In the genomic region with DNA sequence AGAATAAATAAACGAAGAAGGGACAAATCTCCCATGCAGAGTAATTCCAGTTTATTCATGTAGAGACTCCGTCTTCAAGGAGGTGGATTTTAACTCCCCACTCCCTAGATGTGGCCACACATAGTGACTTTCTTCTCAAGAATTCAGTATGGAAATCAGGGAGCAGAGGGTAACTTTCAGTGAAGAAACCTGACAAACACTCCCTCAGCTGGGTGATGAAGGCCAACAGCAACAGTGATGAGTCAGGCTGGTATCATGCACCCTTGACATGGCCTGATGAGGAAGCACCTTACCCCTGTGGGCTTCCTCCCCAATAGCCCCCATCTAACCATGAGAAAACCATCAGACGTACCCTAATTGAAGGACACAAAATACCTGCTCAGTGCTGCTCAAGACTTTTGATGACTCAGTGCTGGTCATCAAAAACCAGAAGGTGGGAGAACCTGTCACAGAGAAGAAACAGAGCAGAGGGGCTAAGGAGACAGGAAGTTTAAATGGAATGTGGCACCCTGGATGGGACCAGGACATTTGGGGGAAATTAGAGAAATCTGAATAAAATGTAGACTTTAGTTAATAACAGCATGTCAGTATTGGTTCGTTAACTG, we compare ENCODE assay signal across 12 cellular contexts. TPM values are rescaled to one million over a fixed set of nuclear protein-coding genes. Genes with fewer than 3 reads are reported as not detected.
A peak's percentile ranks its signal among the peaks of the same experiment; 100 is the strongest.
DNase-seq lines count a peak whose midpoint lies in the region; ATAC-seq and TF ChIP-seq lines count a peak whose summit lies in the region.
"Had no signal": no experiment of that assay in that cellular context is flagged by ENCODE, and none has a peak within 500 bp of the region (broad histone marks: within the 10 kb centered on the region; RNA-seq: fewer than 3 reads in every experiment).

No MANE protein-coding gene starts in this region.

- no peaks in the 10 kb centered on the region; the same call in 1 of the 2 replicates for H3K9me3 ChIP-seq in IMR-90 (ENCODE audit: control insufficient read depth, insufficient read depth, low read length)
- H3K9me3 ChIP-seq in CD8-positive, alpha-beta T cell (ENCODE audit: low read length) = no peaks in the 10 kb centered on the region

- CTCF ChIA-PET in IMR-90 (lab: Yijun Ruan, JAX) = interaction anchor here (0.6 kb wide), 1 partner anchor 9 kb away, joined by 3 read pairs; no protein-coding TSS in a partner anchor
- CTCF ChIA-PET in CD8-positive, alpha-beta T cell (lab: Charles Lee) = no interaction called here

- DNase-seq in AG20443 (ENCODE audit: low spot score) = peak; percentile 58
- DNase-seq in IMR-90 = peak; percentile 53
- peak; percentile 67 for DNase-seq in astrocyte of the spinal cord (ENCODE audit: low read depth, low spot score)
- DNase-seq in hepatic stellate cell (ENCODE audit: low spot score) = peak; percentile 76
- DNase-seq in NCI-H524 treated with DMSO at 0.1 percent for 48 hours (lab: John Stamatoyannopoulos, UW) = no peak
- DNase-seq in CD8-positive, alpha-beta T cell = no peak
- DNase-seq in UCSD-AML1 (lab: John Stamatoyannopoulos, UW; ENCODE audit: unreplicated experiment) = no peak
- DNase-seq: activated CD4-positive, alpha-beta T cell treated with anti-CD3 and anti-CD28 coated beads, Interleukin-2, amount 50 U/mL, for 4 hours; activated effector memory CD4-positive, alpha-beta T cell treated with anti-CD3 and anti-CD28 coated beads, Interleukin-2, amount 50 U/mL, for 16 hours had no signal

- BruUV-seq in IMR-90 (replicated peaks; lab: Mats Ljungman, UMichigan) = no TSS peak

- H3K27me3 ChIP-seq in IMR-90 (ENCODE audit: control insufficient read depth, insufficient read depth, low read length) = peaks cover 9% of the 10 kb centered on the region; the same call in 1 of the 2 replicates
- no peaks in the 10 kb centered on the region for H3K27me3 ChIP-seq in CD8-positive, alpha-beta T cell (ENCODE audit: insufficient read depth, low read length)

- H3K4me1 Mint-ChIP-seq in CD8-positive, alpha-beta T cell (ENCODE audit: low read depth) = no peaks in the 10 kb centered on the region
- H3K4me1 Mint-ChIP-seq: CD14-positive monocyte had no signal

- no peak overlapping the region for H3K14ac ChIP-seq in IMR-90 (replicated peaks; ENCODE audit: low read depth, low read length)

- no peaks in the 10 kb centered on the region for H4K20me1 ChIP-seq in IMR-90 (ENCODE audit: insufficient read depth, low read length)

- H2BK20ac ChIP-seq in IMR-90 (ENCODE audit: low read depth, low read length) = no peak overlapping the region

- H3K4me3 ChIP-seq in IMR-90 (ENCODE audit: insufficient read depth, low read depth, low read length) = no peak overlapping the region
- no peak overlapping the region for H3K4me3 ChIP-seq in astrocyte of the spinal cord (ENCODE audit: low read depth, low read length)
- H3K4me3 ChIP-seq in CD8-positive, alpha-beta T cell (ENCODE audit: low read depth, low read length) = no peak overlapping the region

- no peak overlapping the region for H3K27ac Mint-ChIP-seq in CD8-positive, alpha-beta T cell
- H3K27ac Mint-ChIP-seq: CD14-positive monocyte; T-helper 2 cell treated with Interferon-gamma antibody and Interleukin-4, amounts not matched to agents 5 μg/mL and 100 μg/mL, for 36 hours had no signal

- H4K8ac ChIP-seq in IMR-90 (ENCODE audit: low read depth in 2 of 2, low read length in 2 of 2) = no peak overlapping the region

- no peaks in the 10 kb centered on the region for H3K9me3 Mint-ChIP-seq in CD8-positive, alpha-beta T cell
- H3K9me3 Mint-ChIP-seq: T-helper 2 cell treated with Interferon-gamma antibody and Interleukin-4, amounts not matched to agents 5 μg/mL and 100 μg/mL, for 36 hours had no signal

- H3K79me1 ChIP-seq in IMR-90 (ENCODE audit: low read depth in 1 of 2, low read length in 2 of 2) = no peaks in the 10 kb centered on the region

- no peak overlapping the region for H2BK120ac ChIP-seq in IMR-90 (ENCODE audit: low read depth, low read length)

- H3K4ac ChIP-seq in IMR-90 (ENCODE audit: low read depth, low read length) = no peak overlapping the region

- H3K23ac ChIP-seq in IMR-90 (ENCODE audit: low read depth, low read length) = no peak overlapping the region

- H3K56ac ChIP-seq in IMR-90 (ENCODE audit: extremely low read depth, insufficient read depth, low read length) = no peak overlapping the region

- peaks cover 2% of the 10 kb centered on the region; the same call in 1 of the 2 replicates for H3K4me1 ChIP-seq in IMR-90 (ENCODE audit: control insufficient read depth, insufficient read depth, low read length)
- H3K4me1 ChIP-seq in CD8-positive, alpha-beta T cell (ENCODE audit: insufficient read depth, low read length) = no peaks in the 10 kb centered on the region

- H4K5ac ChIP-seq in IMR-90 (ENCODE audit: low read depth, low read length) = no peak overlapping the region

- no peaks in the 10 kb centered on the region for H3K27me3 Mint-ChIP-seq in CD8-positive, alpha-beta T cell (ENCODE audit: low read depth)

- H3K4me2 ChIP-seq in IMR-90 (ENCODE audit: low read depth, low read length) = no peak overlapping the region

- no peak overlapping the region for H4K91ac ChIP-seq in IMR-90 (ENCODE audit: insufficient read depth, low read depth, low read length)

- dilution Hi-C loops in IMR-90 (cut with HindIII; ENCODE audit: low sequenced_read_pairs, unreplicated experiment) = no loop called here

- TF ChIP-seq CTCF in IMR-90 (conservative IDR thresholded peaks at IDR 0.05; ENCODE audit: low read depth, low read length) = no peak
- no peak for TF ChIP-seq CTCF in astrocyte of the spinal cord (IDR thresholded peaks at IDR 0.05; ENCODE audit: low read depth, low read length)
- TF ChIP-seq CTCF in CD8-positive, alpha-beta T cell (IDR thresholded peaks at IDR 0.05) = no peak

- no peaks in the 10 kb centered on the region for H3K36me3 Mint-ChIP-seq in CD8-positive, alpha-beta T cell
- H3K36me3 Mint-ChIP-seq: CD14-positive monocyte had no signal

- 0 out of 2 replicates have a peak, but pooled peaks cover 3% of the 10 kb centered on the region for H3K9me1 ChIP-seq in IMR-90 (ENCODE audit: insufficient read depth, low read length)

- no peak overlapping the region for H2AK5ac ChIP-seq in IMR-90 (ENCODE audit: low read depth, low read length)

- H3K4me3 Mint-ChIP-seq in CD8-positive, alpha-beta T cell = no peak overlapping the region
- H3K4me3 Mint-ChIP-seq: CD14-positive monocyte; T-helper 2 cell treated with Interferon-gamma antibody and Interleukin-4, amounts not matched to agents 5 μg/mL and 100 μg/mL, for 36 hours had no signal

- H2AK9ac ChIP-seq in IMR-90 (replicated peaks; ENCODE audit: low read depth, low read length, poor library complexity) = no peak overlapping the region

- H3K9ac ChIP-seq in IMR-90 (ENCODE audit: low read depth, low read length) = no peak overlapping the region

- no peak overlapping the region for H2BK5ac ChIP-seq in IMR-90 (ENCODE audit: low read depth, low read length, poor library complexity, severe bottlenecking)

- POLR2A ChIA-PET in IMR-90 (lab: Charles Lee; ENCODE audit: unreplicated experiment) = no interaction called here
- POLR2A ChIA-PET in CD8-positive, alpha-beta T cell (lab: Charles Lee) = no interaction called here

- intact Hi-C loops in IMR-90 (cut with micrococcal nuclease) = no loop called here
- intact Hi-C loops in CD8-positive, alpha-beta T cell (cut with DNase I, micrococcal nuclease) = no loop called here

- TF ChIP-seq RAD21 in IMR-90 (IDR thresholded peaks at IDR 0.05; ENCODE audit: low read length) = no peak

- no peak overlapping the region for H2BK15ac ChIP-seq in IMR-90 (ENCODE audit: low read depth, low read length)

- no peak for TF ChIP-seq POLR2A in IMR-90 (IDR thresholded peaks at IDR 0.05; ENCODE audit: low read depth, low read length)

- peak; percentile 81 for ATAC-seq in IMR-90 (ENCODE audit: low read depth)
- no peak for ATAC-seq in HG03432 (IDR thresholded peaks at IDR 0.05; ENCODE audit: unreplicated experiment)
- no peak for ATAC-seq in CD8-positive, alpha-beta T cell

- no peak overlapping the region for H2AFZ ChIP-seq in IMR-90 (replicated peaks; ENCODE audit: low read length, poor library complexity)

- in situ Hi-C loops in IMR-90 (cut with MboI; ENCODE audit: low sequenced_read_pairs) (no loop called here), astrocyte of the spinal cord (cut with HindIII; ENCODE audit: low sequenced_read_pairs) (no loop called here)

- no peaks in the 10 kb centered on the region for H3K36me3 ChIP-seq in IMR-90 (ENCODE audit: control insufficient read depth, insufficient read depth, low read length)
- no peaks in the 10 kb centered on the region for H3K36me3 ChIP-seq in CD8-positive, alpha-beta T cell (ENCODE audit: insufficient read depth, low read length)

- H3K18ac ChIP-seq in IMR-90 (ENCODE audit: low read depth, low read length) = no peak overlapping the region

- WGBS in IMR-90 (ENCODE audit: extremely low coverage in 2 of 2, insufficient read length in 1 of 2), 2 experiments = no CpG with 5 or more reads among the region's 4 CpGs

- H3K27ac ChIP-seq in IMR-90 (ENCODE audit: insufficient read depth, low read length) = no peak overlapping the region
- no peak overlapping the region for H3K27ac ChIP-seq in CD8-positive, alpha-beta T cell (ENCODE audit: low read depth, low read length)

TF ChIP-seq in IMR-90, 13 proteins besides CTCF, POLR2A, EP300 and RAD21 (continues in another document):
- TF ChIP-seq MXI1 (IDR thresholded peaks at IDR 0.05; ENCODE audit: borderline replicate concordance, low read depth, low read length) (no peak), MAFK (IDR thresholded peaks at IDR 0.05; ENCODE audit: low read depth, low read length) (no peak), FOS (IDR thresholded peaks at IDR 0.05; ENCODE audit: low read depth, low read length) (no peak), MAZ (IDR thresholded peaks at IDR 0.05; ENCODE audit: borderline replicate concordance, low read depth, low read length) (no peak)
- TF ChIP-seq, protein P1, sequence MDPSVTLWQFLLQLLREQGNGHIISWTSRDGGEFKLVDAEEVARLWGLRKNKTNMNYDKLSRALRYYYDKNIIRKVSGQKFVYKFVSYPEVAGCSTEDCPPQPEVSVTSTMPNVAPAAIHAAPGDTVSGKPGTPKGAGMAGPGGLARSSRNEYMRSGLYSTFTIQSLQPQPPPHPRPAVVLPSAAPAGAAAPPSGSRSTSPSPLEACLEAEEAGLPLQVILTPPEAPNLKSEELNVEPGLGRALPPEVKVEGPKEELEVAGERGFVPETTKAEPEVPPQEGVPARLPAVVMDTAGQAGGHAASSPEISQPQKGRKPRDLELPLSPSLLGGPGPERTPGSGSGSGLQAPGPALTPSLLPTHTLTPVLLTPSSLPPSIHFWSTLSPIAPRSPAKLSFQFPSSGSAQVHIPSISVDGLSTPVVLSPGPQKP (IDR thresholded peaks at IDR 0.05; ENCODE audit: borderline replicate concordance, low read depth, low read length) = no peak

RNA-seq across cellular contexts. Expression of a gene that starts 50.6 kb away (rescaled TPM):
- total RNA-seq in IMR-90 (2012; rRNA removed) = under 0.01 TPM in 2 replicates
- 0.31 and 0.33 TPM in 2 replicates for polyA plus RNA-seq in IMR-90 (2012; rRNA removed)
- 0.14 and 0.34 TPM in 2 replicates for polyA plus RNA-seq in IMR-90 (2012; cell fraction: cytosol; rRNA removed)
- polyA plus RNA-seq in IMR-90 (2012; cell fraction: nucleus; rRNA removed; ENCODE audit: low replicate concordance) = 2.5 and 4.3 TPM in 2 replicates
- total RNA-seq in CD8-positive, alpha-beta T cell = not detected
- polyA plus RNA-seq: CD14-positive monocyte had no signal

Comparison
In these comparisons a context has a peak if more than half of its experiments do, and no peak if none do; other contexts are left out.
1. DNase-seq: peak in AG20443 (single experiment), IMR-90 (single experiment), astrocyte of the spinal cord (single experiment) and hepatic stellate cell (single experiment); none in NCI-H524 treated with DMSO at 0.1 percent for 48 hours (single experiment), CD8-positive, alpha-beta T cell (0 of 7) and UCSD-AML1 (single experiment).